Comparison of ENCODE assay signal across 8 cellular contexts in genomic region chr7:70695804-70696104, GRCh38.
DNase-seq lines count a peak whose midpoint lies in the region; ATAC-seq and TF ChIP-seq lines count a peak whose summit lies in the region.

No MANE protein-coding gene starts in this region.

- CTCF ChIA-PET in activated CD4-positive, alpha-beta T cell treated with anti-CD3 and anti-CD28 coated beads for 36 hours (lab: Charles Lee), result interaction anchor here (0.8 to 1.5 kb wide), 2 partner anchors 99 to 502 kb away, joined by 3 to 4 read pairs; no protein-coding TSS in a partner anchor
- CTCF ChIA-PET in activated B cell treated with CpG ODN at 0.5 μM for 24 hours (lab: Charles Lee), result no interaction called here

- peaks cover 5% of the 10 kb centered on the region for H3K4me1 ChIP-seq in thymus (ENCODE audit: control insufficient read depth, insufficient read depth, low read length)

- TF ChIP-seq CTCF in activated B cell treated with CpG ODN at 0.5 μM for 24 hours (IDR thresholded peaks at IDR 0.05), result no peak

- no peaks in the 10 kb centered on the region for H3K9me3 ChIP-seq in thymus (ENCODE audit: control insufficient read depth)

- peak overlapping the region; percentile 76 for H3K4me3 ChIP-seq in thymus (ENCODE audit: low read length)

- H3K27ac Mint-ChIP-seq in activated CD4-positive, alpha-beta T cell treated with anti-CD3 and anti-CD28 coated beads for 36 hours, result no peak overlapping the region
- H3K27ac Mint-ChIP-seq in activated B cell treated with CpG ODN at 0.5 μM for 24 hours (no peak overlapping the region), immature natural killer cell (peak overlapping the region; percentile 88 to 99 (median 98))

- no peaks in the 10 kb centered on the region for H3K36me3 Mint-ChIP-seq in activated CD4-positive, alpha-beta T cell treated with anti-CD3 and anti-CD28 coated beads for 36 hours (ENCODE audit: low read depth)
- H3K36me3 Mint-ChIP-seq in activated B cell treated with CpG ODN at 0.5 μM for 24 hours (ENCODE audit: low read depth) (peaks cover 4% of the 10 kb centered on the region), immature natural killer cell (peaks cover 0 to 4% (median 4%) of the 10 kb centered on the region in 3 donors)

- H3K9me3 Mint-ChIP-seq in activated CD4-positive, alpha-beta T cell treated with anti-CD3 and anti-CD28 coated beads for 36 hours (ENCODE audit: low read depth), result no peaks in the 10 kb centered on the region
- H3K9me3 Mint-ChIP-seq in activated B cell treated with CpG ODN at 0.5 μM for 24 hours (no peaks in the 10 kb centered on the region), immature natural killer cell (peaks cover 0 to 1% (median 0%) of the 10 kb centered on the region in 6 donors)

- intact Hi-C loops in activated CD4-positive, alpha-beta T cell treated with anti-CD3 and anti-CD28 coated beads for 36 hours (cut with DNase I, micrococcal nuclease), result loop anchor here (5.0 to 10.0 kb wide), 6 partner anchors 98 to 651 kb away; no protein-coding TSS in a partner anchor
- intact Hi-C loops in activated B cell treated with CpG ODN at 0.5 μM for 24 hours (cut with micrococcal nuclease), result loop anchor here (5.0 to 10.0 kb wide), 7 partner anchors 281 to 1101 kb away; partner anchors contain the start of gene AUTS2

- H3K4me1 Mint-ChIP-seq in activated CD4-positive, alpha-beta T cell treated with anti-CD3 and anti-CD28 coated beads for 36 hours, result peaks cover 12% of the 10 kb centered on the region
- H3K4me1 Mint-ChIP-seq in activated B cell treated with CpG ODN at 0.5 μM for 24 hours, result peaks cover 15% of the 10 kb centered on the region
- H3K4me1 Mint-ChIP-seq in immature natural killer cell, result peaks cover 36 to 48% of the 10 kb centered on the region in 2 donors

- POLR2A ChIA-PET in activated CD4-positive, alpha-beta T cell treated with anti-CD3 and anti-CD28 coated beads for 36 hours (lab: Charles Lee), result interaction anchor here (0.6 kb wide), 1 partner anchor 741 kb away, joined by 3 read pairs; no protein-coding TSS in a partner anchor
- POLR2A ChIA-PET in activated B cell treated with CpG ODN at 0.5 μM for 24 hours (lab: Charles Lee), result no interaction called here

- H3K27me3 Mint-ChIP-seq in activated CD4-positive, alpha-beta T cell treated with anti-CD3 and anti-CD28 coated beads for 36 hours, result peaks cover 39% of the 10 kb centered on the region
- peaks cover 21% of the 10 kb centered on the region for H3K27me3 Mint-ChIP-seq in activated B cell treated with CpG ODN at 0.5 μM for 24 hours
- H3K27me3 Mint-ChIP-seq in immature natural killer cell (ENCODE audit: low read depth in 3 of 3), result peaks cover 15 to 24% (median 19%) of the 10 kb centered on the region in 3 donors

- ATAC-seq in activated CD4-positive, alpha-beta T cell treated with anti-CD3 and anti-CD28 coated beads for 36 hours, result no peak
- ATAC-seq in activated B cell treated with CpG ODN at 0.5 μM for 24 hours (ENCODE audit: low read depth) (no peak), HG03045 (IDR thresholded peaks at IDR 0.05; ENCODE audit: unreplicated experiment) (no peak), GM21723 (IDR thresholded peaks at IDR 0.05; ENCODE audit: unreplicated experiment) (no peak)

- H3K27me3 ChIP-seq in thymus (ENCODE audit: control insufficient read depth, insufficient read depth), result peaks cover 10% of the 10 kb centered on the region

- H3K4me3 Mint-ChIP-seq in activated CD4-positive, alpha-beta T cell treated with anti-CD3 and anti-CD28 coated beads for 36 hours, result peak overlapping the region; percentile 79
- H3K4me3 Mint-ChIP-seq in activated B cell treated with CpG ODN at 0.5 μM for 24 hours (peak overlapping the region; percentile 88), immature natural killer cell (peak overlapping the region; percentile 97 to 100 (median 99))

- H3K36me3 ChIP-seq in thymus (ENCODE audit: control insufficient read depth, insufficient read depth), result no peaks in the 10 kb centered on the region

- 1% methylated on average over 10 of the region's 10 CpGs for WGBS in thymus

- H3K27ac ChIP-seq in thymus (ENCODE audit: low read depth), result peak overlapping the region; percentile 38

- DNase-seq in activated CD4-positive, alpha-beta T cell treated with anti-CD3 and anti-CD28 coated beads for 36 hours, result no peak
- DNase-seq in activated CD4-positive, alpha-beta T cell treated with anti-CD3 and anti-CD28 coated beads, Interleukin-2, amount 50 U/mL, for 48 hours, result no peak
- no peak for DNase-seq in activated B cell treated with CpG ODN at 0.5 μM for 24 hours
- peak in 2 of 3 donors; percentile 37 to 51 for DNase-seq in immature natural killer cell
- no peak for DNase-seq in activated gamma-delta T cell (lab: John Stamatoyannopoulos, UW)

Comparison
In these comparisons a context has a peak if more than half of its experiments do, and no peak if none do; other contexts are left out.
1. DNase-seq: peak in immature natural killer cell (2 of 3); none in activated CD4-positive, alpha-beta T cell treated with anti-CD3 and anti-CD28 coated beads for 36 hours (single experiment), activated CD4-positive, alpha-beta T cell treated with anti-CD3 and anti-CD28 coated beads, Interleukin-2, amount 50 U/mL, for 48 hours (0 of 2), activated B cell treated with CpG ODN at 0.5 μM for 24 hours (single experiment) and activated gamma-delta T cell (single experiment).
2. H3K27ac Mint-ChIP-seq: peak in immature natural killer cell (6 of 6); none in activated CD4-positive, alpha-beta T cell treated with anti-CD3 and anti-CD28 coated beads for 36 hours (single experiment) and activated B cell treated with CpG ODN at 0.5 μM for 24 hours (single experiment).
3. Peak in every context shown above with its lines, with median percentiles within 50 percentile points of each other: H3K4me3 Mint-ChIP-seq.